ENCODE assay signal across 20 cellular contexts in the genomic region with DNA sequence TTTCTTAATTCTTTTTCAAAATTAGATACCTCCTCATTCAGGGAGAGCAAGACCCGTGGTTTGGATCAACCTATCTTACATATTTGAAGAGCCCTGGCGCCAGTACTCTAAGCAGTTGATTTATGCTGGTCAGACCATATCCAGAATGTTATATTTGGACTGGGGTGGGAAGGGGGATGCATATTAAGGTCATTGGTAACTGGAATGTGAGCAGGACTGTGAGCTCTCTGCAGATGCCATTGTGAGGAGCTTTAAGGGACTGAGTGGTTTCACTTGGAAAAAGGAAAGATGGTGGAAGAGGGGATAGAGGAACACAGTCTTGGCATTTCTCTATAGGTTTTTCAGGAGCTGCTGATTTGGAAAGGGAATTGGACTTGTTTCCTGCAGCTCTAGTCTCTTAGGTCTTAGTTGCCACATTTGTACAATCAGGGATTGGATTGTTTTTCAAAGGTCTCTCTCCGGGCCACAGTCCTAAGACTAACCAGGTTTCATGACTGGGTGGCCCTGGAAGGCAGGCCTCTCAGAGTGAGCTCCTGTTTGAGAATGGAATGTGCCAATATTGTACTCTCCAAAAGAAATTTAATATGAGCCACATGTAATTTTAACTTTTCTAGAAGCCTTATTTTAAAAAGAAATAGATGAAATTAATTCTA. TPM values are rescaled to one million over a fixed set of nuclear protein-coding genes. Genes with fewer than 3 reads are reported as not detected.
DNase-seq lines count a peak whose midpoint lies in the region; ATAC-seq and TF ChIP-seq lines count a peak whose summit lies in the region.
"Had no signal": no experiment of that assay in that cellular context is flagged by ENCODE, and none has a peak within 500 bp of the region (broad histone marks: within the 10 kb centered on the region; RNA-seq: fewer than 3 reads in every experiment).

No MANE protein-coding gene starts in this region.

- H3K4me3 ChIP-seq in SK-N-SH (ENCODE audit: low read depth in 2 of 2, low read length in 1 of 2) (no peak overlapping the region), skeletal muscle satellite cell (ENCODE audit: low read length) (no peak overlapping the region), neuronal stem cell (ENCODE audit: low read length in 2 of 2) (no peak overlapping the region)
- H3K4me3 ChIP-seq: upper lobe of left lung had no signal

- H2AK5ac ChIP-seq in neuronal stem cell (ENCODE audit: low read depth, low read length), result no peak overlapping the region

- TF ChIP-seq EP300 in SK-N-SH (IDR thresholded peaks at IDR 0.05; ENCODE audit: borderline replicate concordance in 1 of 2, low read depth in 1 of 2, low read length in 1 of 2), result peak in 1 of 2 experiments; percentile 73; a peak in 2 of 4 replicates

- H3K36me3 ChIP-seq in SK-N-SH (replicated peaks in 1 of 2; ENCODE audit: control insufficient read depth in 1 of 2, insufficient read depth in 2 of 2, low read length in 1 of 2) (no peaks in the 10 kb centered on the region), skeletal muscle satellite cell (ENCODE audit: insufficient read depth, low read length) (no peaks in the 10 kb centered on the region), neuronal stem cell (replicated peaks in 1 of 2; ENCODE audit: control insufficient read depth in 2 of 2, insufficient read depth in 2 of 2, low read length in 2 of 2) (peaks cover 0 to 39% of the 10 kb centered on the region in 2 donors)
- H3K36me3 ChIP-seq: upper lobe of left lung had no signal

- no peak overlapping the region for H2BK120ac ChIP-seq in neuronal stem cell (ENCODE audit: low read depth, low read length)

- 29% methylated on average over 3 of the region's 3 CpGs for WGBS in SK-N-SH (ENCODE audit: low lambda C conversion rate)
- WGBS in neuronal stem cell (ENCODE audit: extremely low coverage in 2 of 2, insufficient read length in 2 of 2, insufficient replicate concordance in 1 of 2), 2 donors, result no CpG with 5 or more reads among the region's 3 CpGs

- H3K27me3 ChIP-seq in SK-N-SH (ENCODE audit: insufficient read depth) (no peaks in the 10 kb centered on the region), skeletal muscle satellite cell (ENCODE audit: control insufficient read depth, insufficient read depth, low read length) (no peaks in the 10 kb centered on the region), neuronal stem cell (ENCODE audit: control insufficient read depth in 3 of 3, insufficient read depth in 3 of 3, low read depth in 1 of 3, low read length in 3 of 3) (no peaks in the 10 kb centered on the region)
- H3K27me3 ChIP-seq: upper lobe of left lung had no signal

- POLR2A ChIA-PET in SK-N-SH (lab: Yijun Ruan, JAX), result no interaction called here

- H3K14ac ChIP-seq in neuronal stem cell (ENCODE audit: low read length), result no peak overlapping the region

- no peaks in the 10 kb centered on the region for H4K20me1 ChIP-seq in SK-N-SH (ENCODE audit: insufficient read depth)

- H3K4me1 ChIP-seq in SK-N-SH (ENCODE audit: control insufficient read depth in 1 of 2, insufficient read depth in 2 of 2, low read depth in 1 of 2, low read length in 1 of 2), result peaks cover 6 to 46% of the 10 kb centered on the region in 2 experiments
- H3K4me1 ChIP-seq in skeletal muscle satellite cell (ENCODE audit: control insufficient read depth, insufficient read depth, low read length), result peaks cover 53% of the 10 kb centered on the region
- peaks cover 2 to 5% of the 10 kb centered on the region in 2 donors for H3K4me1 ChIP-seq in neuronal stem cell (ENCODE audit: control insufficient read depth in 2 of 2, insufficient read depth in 1 of 2, low read depth in 1 of 2, low read length in 2 of 2)

- H3K36me3 Mint-ChIP-seq in activated T-cell treated with anti-CD3 and anti-CD28 coated beads, Interleukin-2, amount 50 U/mL, for 4 hours (ENCODE audit: insufficient read depth), result peaks cover 40% of the 10 kb centered on the region

- H4K91ac ChIP-seq in neuronal stem cell (ENCODE audit: low read depth, low read length, poor library complexity), result no peak overlapping the region

- no peak for TF ChIP-seq RAD21 in SK-N-SH (IDR thresholded peaks at IDR 0.05; ENCODE audit: low read length)

- no peak overlapping the region for H3K4me3 Mint-ChIP-seq in activated T-cell treated with anti-CD3 and anti-CD28 coated beads, Interleukin-2, amount 50 U/mL, for 4 hours
- H3K4me3 Mint-ChIP-seq: dendritic cell treated with granulocyte-macrophage colony-stimulating factor and Interleukin-4, amounts not matched to agents 40 ng/mL and 50 ng/mL, for 4 days; naive thymus-derived CD8-positive, alpha-beta T cell had no signal

- no peak overlapping the region for H2BK5ac ChIP-seq in neuronal stem cell (ENCODE audit: low read length)

- H3K79me2 ChIP-seq in SK-N-SH (ENCODE audit: insufficient read depth), result no peaks in the 10 kb centered on the region

- ATAC-seq in activated T-cell treated with anti-CD3 and anti-CD28 coated beads, Interleukin-2, amount 50 U/mL, for 4 hours, result no peak
- ATAC-seq: naive thymus-derived CD8-positive, alpha-beta T cell had no signal

- H3K4ac ChIP-seq in neuronal stem cell (ENCODE audit: low read length), result no peak overlapping the region

- H2AFZ ChIP-seq in SK-N-SH (ENCODE audit: low read depth), result peak overlapping the region; percentile 27; the same call in 1 of the 2 replicates
- no peak overlapping the region for H2AFZ ChIP-seq in neuronal stem cell (ENCODE audit: low read length)

- peaks cover 11% of the 10 kb centered on the region for H3K4me1 Mint-ChIP-seq in activated T-cell treated with anti-CD3 and anti-CD28 coated beads, Interleukin-2, amount 50 U/mL, for 4 hours (ENCODE audit: low read depth)
- H3K4me1 Mint-ChIP-seq: naive thymus-derived CD8-positive, alpha-beta T cell had no signal

- peak overlapping the region; percentile 63 for H3K4me2 ChIP-seq in SK-N-SH
- peak overlapping the region; percentile 14 for H3K4me2 ChIP-seq in skeletal muscle satellite cell (ENCODE audit: low read length)
- H3K4me2 ChIP-seq in neuronal stem cell (ENCODE audit: insufficient read depth, low read length, poor library complexity, severe bottlenecking), result no peak overlapping the region

- TF ChIP-seq CTCF in SK-N-SH (IDR thresholded peaks at IDR 0.05), result no peak

- H3K23ac ChIP-seq in neuronal stem cell (ENCODE audit: low read depth, low read length, poor library complexity), result no peak overlapping the region

- no peak overlapping the region for H4K8ac ChIP-seq in neuronal stem cell (ENCODE audit: low read depth, low read length)

- peak; percentile 26 for DNase-seq in ELR (ENCODE audit: low read depth)
- DNase-seq in SK-N-SH, result no peak
- peak; percentile 59 for DNase-seq in fibroblast of gingiva (ENCODE audit: low read depth)
- no peak for DNase-seq in activated naive CD4-positive, alpha-beta T cell treated with Interleukin-2 at 50 U/mL for 16 hours
- no peak for DNase-seq in activated T-cell treated with anti-CD3 and anti-CD28 coated beads, Interleukin-2, amount 50 U/mL, for 4 hours
- no peak for DNase-seq in medulla oblongata (ENCODE audit: extremely low spot score)
- DNase-seq in neuronal stem cell (ENCODE audit: low spot score), result no peak
- DNase-seq: activated T-cell treated with anti-CD3 and anti-CD28 coated beads for 4 hours; left ventricle myocardium superior; MM.1S; naive thymus-derived CD8-positive, alpha-beta T cell; NCI-H187 treated with DMSO at 0.1 percent for 48 hours; NCI-H524; OCI-M1; stimulated activated CD4-positive, alpha-beta T cell treated with anti-CD3 and anti-CD28 coated beads, Interleukin-2, amount 100 ng/mL, for 24 hours; stimulated activated CD8-positive, alpha-beta memory T cell treated with anti-CD3 and anti-CD28 coated beads, Interleukin-4, amount 100 ng/mL, for 48 hours; T-helper 2 cell; upper lobe of left lung had no signal

- no peaks in the 10 kb centered on the region for H3K27me3 Mint-ChIP-seq in activated T-cell treated with anti-CD3 and anti-CD28 coated beads, Interleukin-2, amount 50 U/mL, for 4 hours (ENCODE audit: low read depth)
- H3K27me3 Mint-ChIP-seq: dendritic cell treated with granulocyte-macrophage colony-stimulating factor and Interleukin-4, amounts not matched to agents 40 ng/mL and 50 ng/mL, for 4 days; naive thymus-derived CD8-positive, alpha-beta T cell had no signal

- H3K18ac ChIP-seq in neuronal stem cell (ENCODE audit: low read length), result no peak overlapping the region

- H3K9me2 ChIP-seq in SK-N-SH, result no peaks in the 10 kb centered on the region

- H3K9me3 Mint-ChIP-seq in activated T-cell treated with anti-CD3 and anti-CD28 coated beads, Interleukin-2, amount 50 U/mL, for 4 hours, result no peaks in the 10 kb centered on the region
- H3K9me3 Mint-ChIP-seq: dendritic cell treated with granulocyte-macrophage colony-stimulating factor and Interleukin-4, amounts not matched to agents 40 ng/mL and 50 ng/mL, for 4 days; naive thymus-derived CD8-positive, alpha-beta T cell had no signal

- H2BK12ac ChIP-seq in neuronal stem cell (ENCODE audit: low read length), result no peak overlapping the region

- H3K27ac ChIP-seq in SK-N-SH (ENCODE audit: low read depth in 2 of 2, low read length in 1 of 2) (peak overlapping the region; percentile 94 to 98), neuronal stem cell (replicated peaks; ENCODE audit: low read length) (no peak overlapping the region)
- H3K27ac ChIP-seq: upper lobe of left lung had no signal

- CTCF ChIA-PET in SK-N-SH (lab: Yijun Ruan, JAX), result no interaction called here

- H3K9ac ChIP-seq in SK-N-SH (peak overlapping the region; percentile 67; the same call in 1 of the 2 replicates), skeletal muscle satellite cell (ENCODE audit: low read depth, low read length) (peak overlapping the region; percentile 70), neuronal stem cell (ENCODE audit: low read depth, low read length, poor library complexity) (no peak overlapping the region)

- no peak overlapping the region for H2BK15ac ChIP-seq in neuronal stem cell (ENCODE audit: low read length)

- H3F3A ChIP-seq in SK-N-SH (replicated peaks; ENCODE audit: insufficient read depth), result peaks cover 41% of the 10 kb centered on the region

- H3K79me1 ChIP-seq in neuronal stem cell (ENCODE audit: low read depth, low read length), result no peaks in the 10 kb centered on the region

- H3K9me3 ChIP-seq in SK-N-SH, result no peaks in the 10 kb centered on the region
- H3K9me3 ChIP-seq in skeletal muscle satellite cell (replicated peaks; ENCODE audit: low read length), result no peaks in the 10 kb centered on the region
- H3K9me3 ChIP-seq in neuronal stem cell (replicated peaks in 1 of 2; ENCODE audit: control insufficient read depth in 2 of 2, insufficient read depth in 1 of 2, low read depth in 1 of 2, low read length in 2 of 2), result no peaks in the 10 kb centered on the region
- H3K9me3 ChIP-seq: upper lobe of left lung had no signal

TF ChIP-seq in SK-N-SH, 30 proteins besides CTCF, POLR2A, EP300 and RAD21 (continues in another document):
- TF ChIP-seq NFIC (IDR thresholded peaks at IDR 0.05; ENCODE audit: borderline replicate concordance), result 0 out of 2 replicates have a peak, but pooled peaks have one; percentile 30

RNA-seq across cellular contexts. Expression of a gene that starts 25.8 kb away (rescaled TPM):
- polyA plus RNA-seq in SK-N-SH (2012; rRNA removed), result 212 and 301 TPM in 2 replicates
- polyA plus RNA-seq in SK-N-SH (2012; cell fraction: cytosol; rRNA removed), result 237 and 260 TPM in 2 replicates
- polyA plus RNA-seq in SK-N-SH (2012; cell fraction: nucleus; rRNA removed), result 68.3 and 126 TPM in 2 replicates
- total RNA-seq in skeletal muscle satellite cell (2012; rRNA removed), result 49.4 and 69.0 TPM in 2 replicates
- 1 to 10 TPM; 1.4 to 5.6 (median 4.3) TPM for total RNA-seq in activated T-cell treated with anti-CD3 and anti-CD28 coated beads, Interleukin-2, amount 50 U/mL, for 4 hours
- 52.3 TPM for polyA plus RNA-seq in neuronal stem cell (2013, experiment 1 of 2)
- polyA plus RNA-seq in neuronal stem cell (2013, experiment 2 of 2), result 53.7 TPM

Comparison
In these comparisons a context has a peak if more than half of its experiments do, and no peak if none do; other contexts are left out.
1. DNase-seq: peak in ELR (single experiment) and fibroblast of gingiva (single experiment); none in SK-N-SH (single experiment), activated naive CD4-positive, alpha-beta T cell treated with Interleukin-2 at 50 U/mL for 16 hours (single experiment), activated T-cell treated with anti-CD3 and anti-CD28 coated beads, Interleukin-2, amount 50 U/mL, for 4 hours (single experiment), medulla oblongata (single experiment) and neuronal stem cell (single experiment).